10 cellular contexts compared by ENCODE assay signal in the genomic region with DNA sequence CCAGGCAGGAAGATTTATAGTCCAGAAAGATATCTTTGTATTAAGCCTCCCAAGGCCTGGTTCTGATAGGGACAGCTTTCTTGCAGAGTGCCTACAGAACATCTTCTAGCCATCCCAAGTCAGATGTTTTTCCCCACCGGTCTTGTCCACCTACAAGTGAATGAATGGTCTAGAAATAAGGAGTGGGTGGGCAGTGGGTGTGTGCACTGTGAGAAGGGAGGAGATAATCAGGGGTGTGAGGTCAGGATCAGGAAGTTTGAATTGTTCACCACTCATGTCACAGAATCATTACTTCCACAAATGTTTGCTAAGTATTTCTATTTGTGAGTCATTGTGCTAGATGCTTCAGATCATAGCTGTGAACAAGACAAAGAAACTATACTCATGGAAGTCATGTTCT.
"Had no signal": no experiment of that assay in that cellular context is flagged by ENCODE, and none has a peak within 500 bp of the region (broad histone marks: within the 10 kb centered on the region; RNA-seq: fewer than 3 reads in every experiment).

No MANE protein-coding gene starts in this region.

- H3K4me2 ChIP-seq: GM23338 had no signal

- H3K4me3 ChIP-seq: GM23338, K562 had no signal

- H3K27ac Mint-ChIP-seq: GM23338, H9, HFFc6 had no signal

- H2AFZ ChIP-seq: GM23338 had no signal

- FAIRE-seq: H1, H54, HTR-8/SVneo, K562 had no signal

- H3K4me3 Mint-ChIP-seq: GM23338, H9, HFFc6 had no signal

- H3K9me3 Mint-ChIP-seq: GM23338, H9, HFFc6 had no signal

- ATAC-seq: GM23338, K562 had no signal

- DNase-seq: H9, HCEC 1CT, HFFc6, IMR-90, KG1 had no signal
